ENCODE assay signal across 10 cellular contexts in the genomic region with DNA sequence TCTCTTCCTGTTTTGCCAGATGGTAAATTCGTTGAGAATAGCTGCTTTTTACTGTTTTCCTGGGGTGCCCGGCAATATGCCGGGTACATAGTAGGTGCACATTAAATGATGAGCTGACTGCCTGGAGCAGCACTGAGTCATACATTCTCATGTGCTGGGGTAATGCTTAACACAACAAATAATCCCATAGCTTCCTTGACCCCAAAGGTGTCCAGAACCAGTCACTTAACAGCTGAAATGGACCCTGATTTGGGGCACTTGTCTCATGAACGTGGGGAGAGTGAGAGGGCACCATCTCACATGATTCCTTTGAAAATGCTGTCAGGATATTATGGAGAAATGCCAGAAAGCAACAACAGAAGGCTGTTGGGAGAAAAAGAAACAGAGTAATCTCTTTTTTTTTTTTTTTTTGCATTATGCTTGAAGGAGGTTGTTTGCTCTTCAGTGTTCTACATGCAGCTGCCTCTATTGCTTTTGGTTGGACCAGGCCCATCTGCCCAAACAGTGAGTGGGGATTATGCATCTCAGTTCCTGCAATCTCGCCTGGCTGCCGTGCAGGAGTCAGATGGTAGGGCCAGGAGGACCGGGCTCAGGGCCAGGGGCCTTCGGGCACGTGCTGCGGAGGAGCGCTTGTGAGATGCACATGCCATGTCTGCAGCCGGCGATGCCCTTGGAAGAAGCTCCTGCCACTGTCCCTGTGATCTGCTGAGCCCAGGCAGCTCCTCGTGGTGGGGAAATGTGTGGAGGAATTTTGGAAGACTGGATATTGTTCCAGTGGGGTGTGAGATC.
A peak's percentile ranks its signal among the peaks of the same experiment; 100 is the strongest.
DNase-seq lines count a peak whose midpoint lies in the region; ATAC-seq and TF ChIP-seq lines count a peak whose summit lies in the region.
"Had no signal": no experiment of that assay in that cellular context is flagged by ENCODE, and none has a peak within 500 bp of the region (broad histone marks: within the 10 kb centered on the region; RNA-seq: fewer than 3 reads in every experiment).

No MANE protein-coding gene starts in this region.

- TF ChIP-seq CTCF in astrocyte of the spinal cord (IDR thresholded peaks at IDR 0.05; ENCODE audit: low read depth, low read length): no peak

- no peak overlapping the region for H3K4me3 ChIP-seq in astrocyte of the spinal cord (ENCODE audit: low read depth, low read length)
- H3K4me3 ChIP-seq: thyroid gland had no signal

- DNase-seq in DMS 273 (lab: John Stamatoyannopoulos, UW; ENCODE audit: unreplicated experiment) (peak; percentile 97), NCI-H1092 (lab: John Stamatoyannopoulos, UW) (peak; percentile 73), astrocyte of the spinal cord (ENCODE audit: low read depth, low spot score) (peak; percentile 63), kidney tubule cell (ENCODE audit: low spot score) (peak; percentile 12), inferior parietal cortex (ENCODE audit: extremely low spot score) (no peak), mesenteric fat pad (ENCODE audit: low spot score) (no peak)
- no peak for DNase-seq in stimulated activated CD8-positive, alpha-beta memory T cell treated with anti-CD3 and anti-CD28 coated beads, Interleukin-4, amount 100 ng/mL, for 48 hours
- DNase-seq: T-helper 9 cell, thyroid gland had no signal

- no peak for ATAC-seq in HG02938 (IDR thresholded peaks at IDR 0.05; ENCODE audit: unreplicated experiment)

- in situ Hi-C loops in astrocyte of the spinal cord (cut with HindIII; ENCODE audit: low sequenced_read_pairs): no loop called here

Comparison
In these comparisons a context has a peak if more than half of its experiments do, and no peak if none do; other contexts are left out.
1. DNase-seq: peak in DMS 273 (single experiment), NCI-H1092 (single experiment), astrocyte of the spinal cord (single experiment) and kidney tubule cell (single experiment); none in inferior parietal cortex (single experiment), stimulated activated CD8-positive, alpha-beta memory T cell treated with anti-CD3 and anti-CD28 coated beads, Interleukin-4, amount 100 ng/mL, for 48 hours (single experiment) and mesenteric fat pad (single experiment).